7 cellular contexts compared by ENCODE assay signal in the genomic region with DNA sequence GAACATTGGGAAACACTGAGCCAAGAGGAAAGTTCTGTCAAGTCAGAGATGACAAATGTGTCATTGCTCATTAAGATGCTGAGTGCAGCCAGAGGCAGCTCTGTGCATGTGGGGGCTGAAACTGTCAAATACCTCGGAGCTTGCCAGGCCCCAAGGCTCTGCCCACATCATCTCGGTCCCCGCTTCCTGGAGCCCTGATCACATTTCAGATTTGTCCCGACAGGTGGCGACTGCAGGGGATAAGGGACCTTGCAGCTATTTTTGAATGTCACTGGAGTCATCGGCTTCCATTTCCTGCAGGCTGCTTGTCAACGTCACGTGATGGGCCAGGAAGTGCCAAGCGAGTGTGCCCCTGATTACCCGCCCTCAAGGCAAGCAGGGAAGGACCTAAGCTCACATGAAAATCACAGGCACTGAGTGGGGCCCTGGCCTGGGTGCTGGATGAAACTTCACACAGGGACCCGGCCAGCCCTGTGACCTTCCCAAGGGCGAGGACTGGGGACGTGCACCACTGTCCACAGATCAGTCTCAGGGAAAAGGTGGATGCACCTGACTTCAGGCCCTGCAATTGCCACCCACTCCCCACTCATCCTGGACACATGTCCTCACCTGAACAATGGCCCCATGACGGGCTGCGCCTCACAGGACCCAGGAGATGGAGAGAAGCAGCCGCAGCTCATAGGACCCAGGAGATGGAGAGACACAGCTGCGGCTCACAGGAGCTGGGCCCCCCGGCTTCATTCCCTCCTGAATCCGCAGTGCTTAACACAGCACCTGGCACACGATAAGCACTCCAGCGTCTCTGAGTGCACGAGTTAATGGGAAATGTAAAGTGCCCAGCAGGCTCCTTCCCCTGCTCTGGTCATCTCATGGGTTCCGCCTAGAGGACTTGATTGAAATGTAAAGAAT.
DNase-seq lines count a peak whose midpoint lies in the region; ATAC-seq and TF ChIP-seq lines count a peak whose summit lies in the region.

No MANE protein-coding gene starts in this region.

- H3K36me3 Mint-ChIP-seq in progenitor cell of endocrine pancreas (ENCODE audit: insufficient read depth), result peaks cover 27% of the 10 kb centered on the region

- no peak for ATAC-seq in GM21825 (IDR thresholded peaks at IDR 0.05; ENCODE audit: unreplicated experiment)

- H3K36me3 ChIP-seq in PC-9 (ENCODE audit: low read depth), result no peaks in the 10 kb centered on the region; the same call in 1 of the 2 replicates

- H3K27ac ChIP-seq in PC-9, result no peak overlapping the region

- CTCF ChIA-PET in PC-9 (lab: Charles Lee), result no interaction called here

- H3K4me3 ChIP-seq in PC-9, result no peak overlapping the region

- TF ChIP-seq CTCF in PC-9 (conservative IDR thresholded peaks at IDR 0.05), result no peak
- TF ChIP-seq CTCF in progenitor cell of endocrine pancreas (IDR thresholded peaks at IDR 0.05; ENCODE audit: unreplicated experiment), result no peak

- no peaks in the 10 kb centered on the region for H3K9me3 ChIP-seq in PC-9 (ENCODE audit: insufficient read depth, low read depth)

- no peaks in the 10 kb centered on the region for H3K9me3 Mint-ChIP-seq in progenitor cell of endocrine pancreas (ENCODE audit: low read depth)

- H3K4me3 Mint-ChIP-seq in progenitor cell of endocrine pancreas (ENCODE audit: low read depth), result no peak overlapping the region

- no peak overlapping the region for H3K27ac Mint-ChIP-seq in progenitor cell of endocrine pancreas

- intact Hi-C loops in PC-9 (cut with micrococcal nuclease; ENCODE audit: unreplicated experiment), result no loop called here

- H3K79me2 ChIP-seq in PC-9 (ENCODE audit: low read depth), result no peaks in the 10 kb centered on the region

- DNase-seq in NCI-H187 treated with DMSO at 0.1 percent for 48 hours (lab: John Stamatoyannopoulos, UW) (peak; percentile 27), germinal center (ENCODE audit: low spot score) (peak; percentile 22), PC-9 (no peak), progenitor cell of endocrine pancreas (ENCODE audit: low spot score, unreplicated experiment) (no peak)
- DNase-seq in activated CD8-positive, alpha-beta memory T cell treated with anti-CD3 and anti-CD28 coated beads for 1 hour (ENCODE audit: extremely low read depth in 1 of 2, low read depth in 1 of 2), result peak; percentile 34 to 46
- DNase-seq in stimulated activated CD4-positive, alpha-beta T cell treated with anti-CD3 and anti-CD28 coated beads, Interleukin-1b, Interleukin-23, amount 100 ng/mL, for 48 hours, result peak; percentile 79

- POLR2A ChIA-PET in PC-9 (lab: Charles Lee; ENCODE audit: unreplicated experiment), result no interaction called here

- no peaks in the 10 kb centered on the region for H3K27me3 Mint-ChIP-seq in progenitor cell of endocrine pancreas

- no peaks in the 10 kb centered on the region for H4K20me1 ChIP-seq in PC-9 (ENCODE audit: insufficient read depth)

- no peak overlapping the region for H3K4me2 ChIP-seq in PC-9

- no peak overlapping the region for H2AFZ ChIP-seq in PC-9

- no TSS peak for BruUV-seq in PC-9 (replicated peaks; lab: Mats Ljungman, UMichigan)

- no peaks in the 10 kb centered on the region for H3K4me1 ChIP-seq in PC-9 (replicated peaks; ENCODE audit: insufficient read depth)

- no peaks in the 10 kb centered on the region for H3K27me3 ChIP-seq in PC-9 (ENCODE audit: insufficient read depth, low read depth)

- no peaks in the 10 kb centered on the region; the same call in 1 of the 2 replicates for H3F3A ChIP-seq in PC-9 (ENCODE audit: insufficient read depth, low read depth)

- no peaks in the 10 kb centered on the region for H3K4me1 Mint-ChIP-seq in progenitor cell of endocrine pancreas (ENCODE audit: low read depth)

- no peaks in the 10 kb centered on the region for H3K9me2 ChIP-seq in PC-9 (ENCODE audit: insufficient read depth)

Comparison
In these comparisons a context has a peak if more than half of its experiments do, and no peak if none do; other contexts are left out.
1. DNase-seq: peak in NCI-H187 treated with DMSO at 0.1 percent for 48 hours (single experiment), activated CD8-positive, alpha-beta memory T cell treated with anti-CD3 and anti-CD28 coated beads for 1 hour (2 of 2), germinal center (single experiment) and stimulated activated CD4-positive, alpha-beta T cell treated with anti-CD3 and anti-CD28 coated beads, Interleukin-1b, Interleukin-23, amount 100 ng/mL, for 48 hours (single experiment); none in PC-9 (0 of 2) and progenitor cell of endocrine pancreas (single experiment).